ENCODE assay signal across 1 cellular context in genomic region chr5:68287976-68288755, GRCh38.
TF ChIP-seq lines count a peak whose summit lies in the region.

No MANE protein-coding gene starts in this region.

TF ChIP-seq in HepG2, 621 proteins besides CTCF, POLR2A, EP300 and RAD21 (continued from another document and continues in another):
- 0 out of 2 replicates have a peak, but pooled peaks have one; percentile 28 for TF ChIP-seq ZNF691 (CRISPR knock-in tag; IDR thresholded peaks at IDR 0.05; ENCODE audit: borderline replicate concordance, low read depth)
- no peak for TF ChIP-seq ETV6 (CRISPR knock-in tag; conservative IDR thresholded peaks at IDR 0.05)
- peak; percentile 77 for TF ChIP-seq ERF (CRISPR knock-in tag; IDR thresholded peaks at IDR 0.05)
- no peak for TF ChIP-seq U2AF1 (optimal IDR thresholded peaks at IDR 0.05; ENCODE audit: low read depth, low read length)
- peak; percentile 55; the same call in 1 of the 2 replicates for TF ChIP-seq TFDP2 (CRISPR knock-in tag; IDR thresholded peaks at IDR 0.05)
- TF ChIP-seq MXD1 (CRISPR knock-in tag; IDR thresholded peaks at IDR 0.05), result no peak
- TF ChIP-seq MLXIP (CRISPR knock-in tag; IDR thresholded peaks at IDR 0.05; ENCODE audit: borderline replicate concordance), result no peak
- TF ChIP-seq ARID4A (CRISPR knock-in tag; IDR thresholded peaks at IDR 0.05; ENCODE audit: borderline replicate concordance), result peak; percentile 76
- no peak for TF ChIP-seq NBN (conservative IDR thresholded peaks at IDR 0.05)
- peak; percentile 46 for TF ChIP-seq THAP11 (CRISPR knock-in tag; IDR thresholded peaks at IDR 0.05)
- TF ChIP-seq FOXO4 (CRISPR knock-in tag; conservative IDR thresholded peaks at IDR 0.05), result no peak
- TF ChIP-seq ZNF800 (CRISPR knock-in tag; IDR thresholded peaks at IDR 0.05), result peak; percentile 85; the same call in 1 of the 2 replicates
- TF ChIP-seq ZNF761 (CRISPR knock-in tag; conservative IDR thresholded peaks at IDR 0.05), result peak; percentile 28; the same call in 1 of the 2 replicates
- peak; percentile 66; the same call in 1 of the 2 replicates for TF ChIP-seq ZNF607 (CRISPR knock-in tag; IDR thresholded peaks at IDR 0.05; ENCODE audit: borderline replicate concordance)
- TF ChIP-seq ZNF142 (CRISPR knock-in tag; IDR thresholded peaks at IDR 0.05), result peak; percentile 71; the same call in 1 of the 2 replicates
- TF ChIP-seq HIC2 (CRISPR knock-in tag; IDR thresholded peaks at IDR 0.05; ENCODE audit: low read depth), result no peak
- TF ChIP-seq HOXD1 (CRISPR knock-in tag; IDR thresholded peaks at IDR 0.05), result no peak
- TF ChIP-seq PRPF4 (IDR thresholded peaks at IDR 0.05; ENCODE audit: low read depth, low read length, poor library complexity, severe bottlenecking), result no peak
- TF ChIP-seq ZNF296 (CRISPR knock-in tag; conservative IDR thresholded peaks at IDR 0.05), result no peak
- TF ChIP-seq ZNF451 (CRISPR knock-in tag; IDR thresholded peaks at IDR 0.05), result no peak
- TF ChIP-seq SMYD3 (CRISPR knock-in tag; IDR thresholded peaks at IDR 0.05), result no peak
- no peak for TF ChIP-seq ZBTB37 (CRISPR knock-in tag; IDR thresholded peaks at IDR 0.05)
- TF ChIP-seq SNAPC2 (CRISPR knock-in tag; IDR thresholded peaks at IDR 0.05), result 0 out of 2 replicates have a peak, but pooled peaks have one; percentile 14
- no peak for TF ChIP-seq ZNF335 (CRISPR knock-in tag; IDR thresholded peaks at IDR 0.05)
- TF ChIP-seq HNF4A (CRISPR knock-in tag; IDR thresholded peaks at IDR 0.05), result no peak
- TF ChIP-seq IKZF1 (IDR thresholded peaks at IDR 0.05), result no peak
- no peak for TF ChIP-seq ZNF44 (CRISPR knock-in tag; IDR thresholded peaks at IDR 0.05)
- TF ChIP-seq ZFP36 (IDR thresholded peaks at IDR 0.05; ENCODE audit: borderline replicate concordance, low read depth, low read length, partially characterized antibody), result no peak
- TF ChIP-seq THYN1 (CRISPR knock-in tag; IDR thresholded peaks at IDR 0.05; ENCODE audit: borderline replicate concordance, low read depth), result no peak
